12 cellular contexts compared by ENCODE assay signal in the genomic region with DNA sequence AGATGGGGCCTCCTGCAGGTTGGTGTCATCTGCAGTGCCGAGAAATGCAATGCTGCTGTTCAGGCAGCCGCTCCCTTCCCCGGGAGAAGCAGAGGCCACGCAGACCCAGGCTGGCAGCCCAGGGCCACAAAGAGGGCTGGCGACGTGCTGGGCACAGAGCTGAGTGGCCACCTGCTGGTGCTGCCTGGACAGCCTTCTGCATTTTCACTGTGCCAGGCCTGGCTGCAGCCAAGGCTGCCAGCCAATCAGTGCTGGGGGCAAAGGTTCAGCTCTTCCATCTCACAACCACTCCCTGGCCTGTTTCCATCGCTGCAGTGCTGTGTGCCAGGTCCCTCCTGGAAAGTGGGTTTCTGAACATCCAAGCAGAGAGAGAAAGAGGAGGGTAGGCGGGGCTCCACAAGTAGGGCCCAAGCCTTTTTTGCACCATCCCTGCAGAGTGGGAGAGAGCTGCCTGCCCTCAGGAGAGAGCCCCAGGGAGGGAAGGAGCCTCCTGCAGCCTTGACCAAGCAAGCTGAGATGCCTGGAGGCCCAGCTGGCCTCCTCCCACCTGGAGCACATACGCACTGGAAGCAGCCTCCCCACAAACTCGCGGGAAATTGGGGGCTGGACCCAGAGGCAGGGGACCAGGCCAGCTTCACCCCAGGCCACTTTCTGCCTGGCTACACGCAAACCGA. TPM values are rescaled to one million over a fixed set of nuclear protein-coding genes. Genes with fewer than 3 reads are reported as not detected.
DNase-seq lines count a peak whose midpoint lies in the region; ATAC-seq and TF ChIP-seq lines count a peak whose summit lies in the region.
"Had no signal": no experiment of that assay in that cellular context is flagged by ENCODE, and none has a peak within 500 bp of the region (broad histone marks: within the 10 kb centered on the region; RNA-seq: fewer than 3 reads in every experiment).

No MANE protein-coding gene starts in this region.

- 75 to 82% methylated on average over 12 to 13 of the region's 13 CpGs for WGBS in testis, 2 donors

- no peaks in the 10 kb centered on the region for H3K9me3 ChIP-seq in testis
- H3K9me3 ChIP-seq: SJCRH30 had no signal

- H3K27ac ChIP-seq in testis: no peak overlapping the region
- H3K27ac ChIP-seq: SJCRH30 had no signal

- H3K4me1 ChIP-seq in testis: peaks cover 4% of the 10 kb centered on the region

- DNase-seq in NCI-H345 (lab: John Stamatoyannopoulos, UW) (peak; percentile 21), NCI-H345 treated with DMSO at 0.1 percent for 48 hours (lab: John Stamatoyannopoulos, UW; ENCODE audit: unreplicated experiment) (no peak), SK-MEL-5 (ENCODE audit: low read depth, low spot score) (peak; percentile 15), hypothalamus (lab: John Stamatoyannopoulos, UW) (peak in 46 of 51 donors; percentile 7 to 79 (median 56)), testis (peak; percentile 70), Kasumi-1 (lab: John Stamatoyannopoulos, UW) (no peak)
- no peak for DNase-seq in activated CD4-positive, alpha-beta T cell treated with anti-CD3 and anti-CD28 coated beads, Interleukin-2, amount 50 U/mL, for 4 hours
- DNase-seq: activated CD4-positive, alpha-beta memory T cell treated with anti-CD3 and anti-CD28 coated beads, Interleukin-2, amount 10 ng/mL, durations not matched to agents 7 days and 5 days; activated naive CD8-positive, alpha-beta T cell treated with anti-CD3 and anti-CD28 coated beads, Interleukin-2, amount 10 ng/mL, durations not matched to agents 7 days and 5 days; NCI-H146; SJCRH30 had no signal

- H3K36me3 ChIP-seq in testis (ENCODE audit: low read depth, missing control alignments): no peaks in the 10 kb centered on the region
- H3K36me3 ChIP-seq: SJCRH30 had no signal

- intact Hi-C loops in testis (cut with DNase I; ENCODE audit: low total_unique reads): no loop called here

- peak in 2 of 3 experiments; percentile 21 to 34 for TF ChIP-seq CTCF in testis (IDR thresholded peaks at IDR 0.05)

- no peak overlapping the region for H3K4me3 ChIP-seq in testis
- H3K4me3 ChIP-seq: SJCRH30 had no signal

- TF ChIP-seq POLR2A in testis (IDR thresholded peaks at IDR 0.05): no peak

- ATAC-seq in GM18909 (IDR thresholded peaks at IDR 0.05; ENCODE audit: poor library complexity, unreplicated experiment): no peak

- no peaks in the 10 kb centered on the region for H3K27me3 ChIP-seq in testis

- in situ Hi-C loops in SK-MEL-5 (cut with HindIII; ENCODE audit: low pct_unique_long_range_greater_than_20kb, low sequenced_read_pairs): no loop called here

RNA-seq across cellular contexts. Expression of a gene that starts 20.1 kb away (rescaled TPM):
- 14.1 and 15.7 TPM in 2 replicates for total RNA-seq in SK-MEL-5 (2014; rRNA removed; shearing (Covaris generic))
- 15.5 and 17.4 TPM in 2 replicates for polyA plus RNA-seq in SK-MEL-5 (2015; cell fraction: cytosol; rRNA removed)
- 10.4 and 26.9 TPM in 2 replicates for polyA plus RNA-seq in SK-MEL-5 (2015; cell fraction: nucleus; rRNA removed)
- total RNA-seq in testis: 10 to 100 TPM in 1 of 2 donors, 1 to 10 TPM in 1; 9.3 to 16.0 TPM
- polyA plus RNA-seq in testis (ENCODE audit: insufficient read depth, low read depth, low replicate concordance): 7.2 TPM
- total RNA-seq: activated CD4-positive, alpha-beta memory T cell treated with anti-CD3 and anti-CD28 coated beads, Interleukin-2, amount 10 ng/mL, durations not matched to agents 7 days and 5 days; activated naive CD8-positive, alpha-beta T cell treated with anti-CD3 and anti-CD28 coated beads, Interleukin-2, amount 10 ng/mL, durations not matched to agents 7 days and 5 days had no signal

Comparison
In these comparisons a context has a peak if more than half of its experiments do, and no peak if none do; other contexts are left out.
1. DNase-seq: peak in NCI-H345 (single experiment), SK-MEL-5 (single experiment), hypothalamus (46 of 51) and testis (single experiment); none in NCI-H345 treated with DMSO at 0.1 percent for 48 hours (single experiment), activated CD4-positive, alpha-beta T cell treated with anti-CD3 and anti-CD28 coated beads, Interleukin-2, amount 50 U/mL, for 4 hours (0 of 2) and Kasumi-1 (0 of 2).